ENCODE assay signal across 1 cellular context in genomic region chr2:101251844-101252407, GRCh38.
TF ChIP-seq lines count a peak whose summit lies in the region.

No MANE protein-coding gene starts in this region.

TF ChIP-seq in SK-N-SH treated with all-trans-retinoic acid at 6 μM for 48 hours, 23 proteins besides CTCF, POLR2A, EP300 and RAD21 (continued from another document):
- TF ChIP-seq, protein P1, sequence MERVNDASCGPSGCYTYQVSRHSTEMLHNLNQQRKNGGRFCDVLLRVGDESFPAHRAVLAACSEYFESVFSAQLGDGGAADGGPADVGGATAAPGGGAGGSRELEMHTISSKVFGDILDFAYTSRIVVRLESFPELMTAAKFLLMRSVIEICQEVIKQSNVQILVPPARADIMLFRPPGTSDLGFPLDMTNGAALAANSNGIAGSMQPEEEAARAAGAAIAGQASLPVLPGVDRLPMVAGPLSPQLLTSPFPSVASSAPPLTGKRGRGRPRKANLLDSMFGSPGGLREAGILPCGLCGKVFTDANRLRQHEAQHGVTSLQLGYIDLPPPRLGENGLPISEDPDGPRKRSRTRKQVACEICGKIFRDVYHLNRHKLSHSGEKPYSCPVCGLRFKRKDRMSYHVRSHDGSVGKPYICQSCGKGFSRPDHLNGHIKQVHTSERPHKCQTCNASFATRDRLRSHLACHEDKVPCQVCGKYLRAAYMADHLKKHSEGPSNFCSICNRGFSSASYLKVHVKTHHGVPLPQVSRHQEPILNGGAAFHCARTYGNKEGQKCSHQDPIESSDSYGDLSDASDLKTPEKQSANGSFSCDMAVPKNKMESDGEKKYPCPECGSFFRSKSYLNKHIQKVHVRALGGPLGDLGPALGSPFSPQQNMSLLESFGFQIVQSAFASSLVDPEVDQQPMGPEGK (CRISPR knock-in tag; IDR thresholded peaks at IDR 0.05; ENCODE audit: borderline replicate concordance): no peak
